ENCODE assay signal across 8 cellular contexts in the genomic region with DNA sequence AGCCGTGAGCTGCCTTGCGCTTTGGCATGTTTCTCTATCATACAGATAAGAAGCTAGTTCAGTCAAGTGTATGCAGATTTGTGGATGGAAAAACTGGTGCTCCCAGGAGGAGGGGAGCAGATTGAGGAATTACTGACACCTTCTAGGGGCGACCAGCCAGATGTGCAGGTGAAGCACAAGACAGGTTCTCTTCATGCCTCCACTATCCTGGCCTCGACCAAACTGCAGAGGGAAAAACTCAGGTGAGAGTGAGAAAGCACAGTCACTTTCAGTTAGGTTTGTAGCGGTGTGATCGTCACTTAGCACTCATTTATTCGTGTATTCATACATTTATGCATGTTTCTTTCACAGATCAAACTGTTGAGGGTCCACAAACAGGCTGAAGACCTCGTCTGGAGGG. TPM values are rescaled to one million over a fixed set of nuclear protein-coding genes. Genes with fewer than 3 reads are reported as not detected.
A peak's percentile ranks its signal among the peaks of the same experiment; 100 is the strongest.
DNase-seq lines count a peak whose midpoint lies in the region; ATAC-seq and TF ChIP-seq lines count a peak whose summit lies in the region.

No MANE protein-coding gene starts in this region.

- peak overlapping the region; percentile 82 to 96 (median 90) for H3K4me3 Mint-ChIP-seq in naive thymus-derived CD8-positive, alpha-beta T cell

- no peaks in the 10 kb centered on the region for H3K9me3 ChIP-seq in BE2C

- POLR2A ChIA-PET in naive thymus-derived CD8-positive, alpha-beta T cell (lab: Charles Lee): interaction anchor here (0.6 to 14.0 kb wide), 10 partner anchors 8 to 1052 kb away, joined by 3 to 192 read pairs (median 6); a partner anchor contains a TSS

- H3K9me3 Mint-ChIP-seq in naive thymus-derived CD8-positive, alpha-beta T cell: no peaks in the 10 kb centered on the region

- no peaks in the 10 kb centered on the region for H3K27me3 Mint-ChIP-seq in naive thymus-derived CD8-positive, alpha-beta T cell

- no peak for DNase-seq in BE2C
- DNase-seq in LNCaP clone FGC (ENCODE audit: low read depth): no peak
- DNase-seq in coronary artery (ENCODE audit: low spot score): no peak
- DNase-seq in naive thymus-derived CD8-positive, alpha-beta T cell: no peak
- no peak for DNase-seq in NCI-H748 treated with DMSO at 0.1 percent for 48 hours (lab: John Stamatoyannopoulos, UW)
- DNase-seq in NCI-H2029 treated with DMSO at 0.1 percent for 48 hours (lab: John Stamatoyannopoulos, UW): no peak
- no peak for DNase-seq in effector CD8-positive, alpha-beta T cell (lab: John Stamatoyannopoulos, UW)

- H3K36me3 ChIP-seq in BE2C: peaks cover 2% of the 10 kb centered on the region; the same call in 1 of the 2 replicates

- peaks cover 0 to 15% (median 1%) of the 10 kb centered on the region in 3 donors for H3K36me3 Mint-ChIP-seq in naive thymus-derived CD8-positive, alpha-beta T cell

- H3K27ac Mint-ChIP-seq in naive thymus-derived CD8-positive, alpha-beta T cell: peak overlapping the region; percentile 92 to 98 (median 97)

- peak overlapping the region; percentile 81 to 94 for H3K27ac ChIP-seq in coronary artery

- ATAC-seq in naive thymus-derived CD8-positive, alpha-beta T cell: no peak
- ATAC-seq in HG03565 (IDR thresholded peaks at IDR 0.05; ENCODE audit: unreplicated experiment): no peak

- H3K4me1 ChIP-seq in BE2C: no peaks in the 10 kb centered on the region

- TF ChIP-seq CTCF in BE2C (IDR thresholded peaks at IDR 0.05; ENCODE audit: low read depth, low read length): no peak
- TF ChIP-seq CTCF in LNCaP clone FGC (IDR thresholded peaks at IDR 0.05; ENCODE audit: control insufficient read depth, extremely low read depth, insufficient read depth): no peak
- no peak for TF ChIP-seq CTCF in coronary artery (IDR thresholded peaks at IDR 0.05)

- H3K27me3 ChIP-seq in BE2C: no peaks in the 10 kb centered on the region

- H3K4me3 ChIP-seq in BE2C (ENCODE audit: low read depth, low read length) (peak overlapping the region; percentile 94), LNCaP clone FGC (ENCODE audit: low read depth, low read length) (peak overlapping the region; percentile 61), coronary artery (peak overlapping the region; percentile 90)

- H3K4me1 Mint-ChIP-seq in naive thymus-derived CD8-positive, alpha-beta T cell: peaks cover 29 to 66% (median 48%) of the 10 kb centered on the region in 4 donors

RNA-seq across cellular contexts. Expression of a gene that starts 0.6 kb away (rescaled TPM):
- polyA plus RNA-seq in BE2C (2012; ENCODE audit: insufficient read depth, insufficient read length, low read depth): 210 TPM
- 100 to 1,000 TPM; 184 to 192 TPM for total RNA-seq in naive thymus-derived CD8-positive, alpha-beta T cell
- 100 to 1,000 TPM; 180 to 222 (median 218) TPM for polyA plus RNA-seq in naive thymus-derived CD8-positive, alpha-beta T cell

RNA-seq across cellular contexts. Expression of a gene that starts 21.5 kb away (rescaled TPM):
- 207 TPM for polyA plus RNA-seq in BE2C (2012; ENCODE audit: insufficient read depth, insufficient read length, low read depth)
- total RNA-seq in naive thymus-derived CD8-positive, alpha-beta T cell: 1 to 10 TPM; 3.3 to 3.9 TPM
- not detected for polyA plus RNA-seq in naive thymus-derived CD8-positive, alpha-beta T cell

RNA-seq across cellular contexts. Expression of a gene that starts 38.4 kb away (rescaled TPM):
- 21.3 TPM for polyA plus RNA-seq in BE2C (2012; ENCODE audit: insufficient read depth, insufficient read length, low read depth)
- 100 to 1,000 TPM in 1 of 2 experiments, 10 to 100 TPM in 1; 96.4 to 106 TPM for total RNA-seq in naive thymus-derived CD8-positive, alpha-beta T cell
- polyA plus RNA-seq in naive thymus-derived CD8-positive, alpha-beta T cell: 10 to 100 TPM; 11.1 to 24.8 (median 15.0) TPM

RNA-seq across cellular contexts. Expression of a gene that starts 46.2 kb away (rescaled TPM):
- not detected for polyA plus RNA-seq in BE2C (2012; ENCODE audit: insufficient read depth, insufficient read length, low read depth)
- total RNA-seq in naive thymus-derived CD8-positive, alpha-beta T cell: not detected
- under 1 TPM in 2 of 3 donors, not detected in 1; 0.12 to 0.14 TPM for polyA plus RNA-seq in naive thymus-derived CD8-positive, alpha-beta T cell
